Comparison of ENCODE assay signal across 8 cellular contexts in genomic region chr22:22652092-22652491, GRCh38. TPM values are rescaled to one million over a fixed set of nuclear protein-coding genes. Genes with fewer than 3 reads are reported as not detected.
"Had no signal": no experiment of that assay in that cellular context is flagged by ENCODE, and none has a peak within 500 bp of the region (broad histone marks: within the 10 kb centered on the region; RNA-seq: fewer than 3 reads in every experiment).

No MANE protein-coding gene starts in this region.

RNA-seq across cellular contexts. Expression of gene GGTLC2, which starts 7.7 kb away (rescaled TPM):
- total RNA-seq: activated naive CD4-positive, alpha-beta T cell treated with anti-CD3 and anti-CD28 coated beads for 36 hours; activated T-cell treated with anti-CD3 and anti-CD28 coated beads, Interleukin-2, amount 50 U/mL, for 4 hours; breast epithelium; HepG2; PC-3; SK-MEL-5; WTC11 had no signal
- polyA plus RNA-seq: adipose tissue, HepG2 had no signal
